16 cellular contexts compared by ENCODE assay signal in genomic region chr18:31736630-31737029, GRCh38. TPM values are rescaled to one million over a fixed set of nuclear protein-coding genes. Genes with fewer than 3 reads are reported as not detected.
DNase-seq lines count a peak whose midpoint lies in the region; ATAC-seq, FAIRE-seq and TF ChIP-seq lines count a peak whose summit lies in the region.
"Had no signal": no experiment of that assay in that cellular context is flagged by ENCODE, and none has a peak within 500 bp of the region (broad histone marks: within the 10 kb centered on the region; RNA-seq: fewer than 3 reads in every experiment).

No MANE protein-coding gene starts in this region.

- 67% methylated on average over 2 of the region's 2 CpGs for WGBS in K562 (ENCODE audit: insufficient coverage, low coverage, missing lambda C conversion rate)

- FAIRE-seq in K562 (lab: Jason Lieb, UNC): no peak
- FAIRE-seq: astrocyte had no signal

- H3K9ac ChIP-seq in K562 (ENCODE audit: insufficient read depth in 1 of 2, low read depth in 2 of 2, low read length in 2 of 2): no peak overlapping the region

- CTCF ChIA-PET in K562 (lab: Yijun Ruan, JAX; ENCODE audit: low intra/inter-chr PET ratio): no interaction called here

- POLR2A ChIA-PET in K562 (lab: Yijun Ruan, JAX): interaction anchor here (0.9 to 2.4 kb wide), 2 partner anchors 9 to 12 kb away, joined by 4 to 9 read pairs; no protein-coding TSS in a partner anchor

- H2AFZ ChIP-seq in K562 (ENCODE audit: low read depth, low read length): 0 out of 2 replicates have a peak overlapping the region, but pooled peaks have one; percentile 1

- no peaks in the 10 kb centered on the region for H4K20me1 ChIP-seq in K562 (replicated peaks; ENCODE audit: control insufficient read depth, insufficient read depth, low read length)

- BruUV-seq in K562 (replicated peaks; lab: Mats Ljungman, UMichigan): no TSS peak

- H3K27ac ChIP-seq in K562 (ENCODE audit: extremely low read depth, low read depth, low read length): no peak overlapping the region

- no peaks in the 10 kb centered on the region for H3K79me2 ChIP-seq in K562 (ENCODE audit: control insufficient read depth, insufficient read depth, low read length)

- H3K27me3 ChIP-seq in K562 (ENCODE audit: control insufficient read depth in 2 of 2, insufficient read depth in 2 of 2, low read length in 2 of 2): no peaks in the 10 kb centered on the region
- H3K27me3 ChIP-seq: BE2C had no signal

- H3K36me3 ChIP-seq in K562 (ENCODE audit: control insufficient read depth, insufficient read depth, low read length): no peaks in the 10 kb centered on the region
- H3K36me3 ChIP-seq: BE2C had no signal

- H3K9me3 ChIP-seq in K562 (replicated peaks; ENCODE audit: control insufficient read depth, insufficient read depth, low read depth, low read length): peaks cover 15% of the 10 kb centered on the region
- H3K9me3 ChIP-seq: BE2C had no signal

- no peaks in the 10 kb centered on the region for H3K9me1 ChIP-seq in K562 (ENCODE audit: control insufficient read depth, insufficient read depth, low read length)

- no peak for TF ChIP-seq RAD21 in K562 (CRISPR knock-in tag; conservative IDR thresholded peaks at IDR 0.05 in 1 of 2, IDR thresholded peaks at IDR 0.05 in 1 of 2)

- H3K4me2 ChIP-seq in K562 (ENCODE audit: insufficient read depth, low read length): no peak overlapping the region

- TF ChIP-seq POLR2A in K562 (conservative IDR thresholded peaks at IDR 0.05): no peak

- ATAC-seq in GM18499 (IDR thresholded peaks at IDR 0.05; ENCODE audit: insufficient read depth, unreplicated experiment) (peak; percentile 72), GM21423 (IDR thresholded peaks at IDR 0.05; ENCODE audit: unreplicated experiment) (peak; percentile 82), HG03432 (IDR thresholded peaks at IDR 0.05; ENCODE audit: unreplicated experiment) (peak; percentile 91), K562 (no peak), GM18870 (IDR thresholded peaks at IDR 0.05; ENCODE audit: unreplicated experiment) (no peak)

- in situ Hi-C loops in K562 (cut with MboI): no loop called here

- H3K4me3 ChIP-seq in K562: no peak overlapping the region

- no peak for DNase-seq in K562 (ENCODE audit: extremely low read depth in 1 of 4, low spot score in 3 of 4)
- DNase-seq in AML-193 (lab: John Stamatoyannopoulos, UW): no peak
- no peak for DNase-seq in germinal center (ENCODE audit: low spot score)
- DNase-seq in HT-29 (ENCODE audit: low spot score): no peak
- DNase-seq: activated T-cell treated with anti-CD3 and anti-CD28 coated beads, Interleukin-2, amount 50 U/mL, for 48 hours; BE2C; EL; glutamatergic neuron; NCI-H345 had no signal

- H3K4me1 ChIP-seq in K562 (replicated peaks in 1 of 2; ENCODE audit: control insufficient read depth in 2 of 2, insufficient read depth in 2 of 2, low read length in 2 of 2): peaks cover 0 to 7% of the 10 kb centered on the region in 2 experiments; a peak in 2 of 5 replicates
- H3K4me1 ChIP-seq: BE2C had no signal

- intact Hi-C loops in K562 (cut with micrococcal nuclease): no loop called here

- no peak for TF ChIP-seq EP300 in K562 (IDR thresholded peaks at IDR 0.05; ENCODE audit: low read length)

- no peak for TF ChIP-seq CTCF in K562 (IDR thresholded peaks at IDR 0.05 in 2 of 3, conservative IDR thresholded peaks at IDR 0.05 in 1 of 3; ENCODE audit: insufficient read depth in 2 of 3, low read depth in 1 of 3, low read length in 3 of 3)

TF ChIP-seq in K562, 482 proteins besides CTCF, POLR2A, EP300 and RAD21:
- TF ChIP-seq PHF20 (IDR thresholded peaks at IDR 0.05; ENCODE audit: partially characterized antibody): no peak
- TF ChIP-seq ILF3 (IDR thresholded peaks at IDR 0.05; ENCODE audit: borderline replicate concordance): no peak
- TF ChIP-seq ZNF146 (CRISPR knock-in tag; IDR thresholded peaks at IDR 0.05; ENCODE audit: unreplicated experiment): no peak
- TF ChIP-seq MITF (IDR thresholded peaks at IDR 0.05): no peak
- no peak for TF ChIP-seq ILK (tag; IDR thresholded peaks at IDR 0.05; ENCODE audit: borderline replicate concordance, low read depth)
- no peak for TF ChIP-seq CREB3 (tag; conservative IDR thresholded peaks at IDR 0.05; ENCODE audit: low read depth)
- no peak for TF ChIP-seq MAX (CRISPR knock-in tag; IDR thresholded peaks at IDR 0.05)
- TF ChIP-seq POLR3A (IDR thresholded peaks at IDR 0.05; ENCODE audit: borderline replicate concordance, extremely low read depth, insufficient read depth, insufficient read length): no peak
- no peak for TF ChIP-seq BACH1 (tag; IDR thresholded peaks at IDR 0.05)
- no peak for TF ChIP-seq ZNF589 (CRISPR knock-in tag; IDR thresholded peaks at IDR 0.05; ENCODE audit: low read depth)

RNA-seq across cellular contexts. Expression of gene SLC25A52, which starts 24.1 kb away (rescaled TPM):
- total RNA-seq in K562 (2011; cell fraction: chromatin; rRNA removed; ENCODE audit: low replicate concordance): not detected in 2 replicates
- not detected in 2 replicates for total RNA-seq in K562 (2011; cell fraction: nucleolus; rRNA removed)
- total RNA-seq in K562 (2011; cell fraction: nucleoplasm; rRNA removed): not detected in 2 replicates
- total RNA-seq in K562 (2014; rRNA removed) (not detected in 2 replicates), K562 (2014; rRNA removed; fragmentation: Illumina TruSeq; extraction: Trizol) (not detected in 2 replicates), K562 (2015; rRNA removed; fragmentation: Illumina TruSeq; extraction: Trizol) (not detected in 2 replicates), K562 (2021) (not detected in 2 replicates)
- polyA plus RNA-seq in K562 (2011; rRNA removed) (0.07 TPM in 1 of 2 replicates, not detected in the other), K562 (2014; fragmentation: Illumina TruSeq; extraction: Trizol) (not detected in 2 replicates), K562 (2014; fragmentation: Nextera tagmentation; extraction: Ambion mirVana) (not detected), K562 (2014; rRNA removed) (not detected in 2 replicates)
- not detected in 2 replicates for polyA plus RNA-seq in K562 (2011; cell fraction: cytosol; rRNA removed)
- 0.08 TPM in 1 of 2 replicates, not detected in the other for polyA plus RNA-seq in K562 (2011; cell fraction: nucleus; rRNA removed)
- polyA plus RNA-seq in K562 (2012): 0.09 TPM in 1 of 2 replicates, not detected in the other
- polyA minus RNA-seq in K562 (2011; rRNA and poly(A)+ RNA removed): not detected in 2 replicates
- polyA minus RNA-seq in K562 (2011; cell fraction: cytosol; rRNA and poly(A)+ RNA removed): not detected in 2 replicates
- polyA minus RNA-seq in K562 (2011; cell fraction: nucleus; rRNA and poly(A)+ RNA removed): not detected in 2 replicates
- not detected in 2 replicates for total RNA-seq in HT-29 (2014; rRNA removed; shearing (Covaris generic))
- total RNA-seq: astrocyte, lung microvascular endothelial cell, omental fat pad had no signal

RNA-seq across cellular contexts. Expression of gene B4GALT6, which starts 52.2 kb away (rescaled TPM):
- total RNA-seq in K562 (2011; cell fraction: chromatin; rRNA removed; ENCODE audit: low replicate concordance): not detected in 2 replicates
- 0.13 TPM in 1 of 2 replicates, not detected in the other for total RNA-seq in K562 (2011; cell fraction: nucleolus; rRNA removed)
- 0.22 TPM in 1 of 2 replicates, not detected in the other for total RNA-seq in K562 (2011; cell fraction: nucleoplasm; rRNA removed)
- total RNA-seq in K562 (2014; rRNA removed): 0.05 and 0.08 TPM in 2 replicates
- total RNA-seq in K562 (2014; rRNA removed; fragmentation: Illumina TruSeq; extraction: Trizol): 0.11 and 0.16 TPM in 2 replicates
- total RNA-seq in K562 (2015; rRNA removed; fragmentation: Illumina TruSeq; extraction: Trizol): 0.04 and 0.07 TPM in 2 replicates
- 0.18 and 0.27 TPM in 2 replicates for total RNA-seq in K562 (2021)
- 0.18 and 0.47 TPM in 2 replicates for polyA plus RNA-seq in K562 (2011; rRNA removed)
- polyA plus RNA-seq in K562 (2011; cell fraction: cytosol; rRNA removed): 0.18 TPM in 1 of 2 replicates, not detected in the other
- 0.07 and 0.76 TPM in 2 replicates for polyA plus RNA-seq in K562 (2011; cell fraction: nucleus; rRNA removed)
- polyA plus RNA-seq in K562 (2012): 0.17 and 0.68 TPM in 2 replicates
- polyA plus RNA-seq in K562 (2014; fragmentation: Illumina TruSeq; extraction: Trizol): 0.07 and 0.18 TPM in 2 replicates
- under 1 TPM; 0.03 to 0.04 TPM for polyA plus RNA-seq in K562 (2014; fragmentation: Nextera tagmentation; extraction: Ambion mirVana)
- 0.08 and 0.09 TPM in 2 replicates for polyA plus RNA-seq in K562 (2014; rRNA removed)
- polyA minus RNA-seq in K562 (2011; rRNA and poly(A)+ RNA removed): 0.21 and 0.69 TPM in 2 replicates
- polyA minus RNA-seq in K562 (2011; cell fraction: cytosol; rRNA and poly(A)+ RNA removed): not detected in 2 replicates
- 0.22 TPM in 1 of 2 replicates, not detected in the other for polyA minus RNA-seq in K562 (2011; cell fraction: nucleus; rRNA and poly(A)+ RNA removed)
- 0.68 and 2.3 TPM in 2 replicates for total RNA-seq in HT-29 (2014; rRNA removed; shearing (Covaris generic))

Comparison
In these comparisons a context has a peak if more than half of its experiments do, and no peak if none do; other contexts are left out.
1. ATAC-seq: peak in GM18499 (single experiment), GM21423 (single experiment) and HG03432 (single experiment); none in K562 (single experiment) and GM18870 (single experiment).